25 cellular contexts compared by ENCODE assay signal in genomic region chr16:66041907-66042306, GRCh38.
DNase-seq lines count a peak whose midpoint lies in the region; ATAC-seq, FAIRE-seq and TF ChIP-seq lines count a peak whose summit lies in the region.
"Had no signal": no experiment of that assay in that cellular context is flagged by ENCODE, and none has a peak within 500 bp of the region (broad histone marks: within the 10 kb centered on the region; RNA-seq: fewer than 3 reads in every experiment).

No MANE protein-coding gene starts in this region.

- ATAC-seq in foreskin keratinocyte (peak; percentile 39), GM18511 (IDR thresholded peaks at IDR 0.05; ENCODE audit: unreplicated experiment) (no peak)
- ATAC-seq: A549, HCT116 had no signal

- H3K4me1 ChIP-seq in foreskin keratinocyte, result no peaks in the 10 kb centered on the region
- H3K4me1 ChIP-seq: A549, BE2C had no signal

- DNase-seq in bronchial epithelial cell (ENCODE audit: low read depth) (peak; percentile 91), epithelial cell of esophagus (ENCODE audit: low read depth) (peak; percentile 88), foreskin keratinocyte (peak; percentile 46 to 51), HPDE6-E6E7 (ENCODE audit: extremely low spot score) (no peak), NCI-H2081 treated with DMSO at 0.1 percent for 48 hours (lab: John Stamatoyannopoulos, UW) (no peak)
- DNase-seq: 8988T; ACHN; AML-193; BE2C; CD4-positive, alpha-beta T cell; CD8-positive, alpha-beta memory T cell; DMS 273 treated with DMSO at 0.1 percent for 48 hours; DMS79; EL; GDM1; GM23248; H7 had no signal

- H3K4me3 ChIP-seq in bronchial epithelial cell (ENCODE audit: low read depth, low read length), result no peak overlapping the region
- H3K4me3 ChIP-seq in epithelial cell of esophagus (ENCODE audit: low read length), result no peak overlapping the region
- H3K4me3 ChIP-seq: A549; BLaER1 treated with 17β-estradiol and CSF1 and Interleukin-3, amounts not matched to agents 10 nM and 100 nM; GM23248 had no signal

- no peaks in the 10 kb centered on the region for H3K36me3 ChIP-seq in bronchial epithelial cell (ENCODE audit: control insufficient read depth, insufficient read depth, low read length)
- H3K36me3 ChIP-seq: BE2C; BLaER1 treated with 17β-estradiol and CSF1 and Interleukin-3, amounts not matched to agents 10 nM and 100 nM had no signal

- no peak overlapping the region for H3K27ac ChIP-seq in foreskin keratinocyte
- H3K27ac ChIP-seq: A549; BLaER1 treated with 17β-estradiol and CSF1 and Interleukin-3, amounts not matched to agents 10 nM and 100 nM; GM23248 had no signal

- FAIRE-seq in bronchial epithelial cell (lab: Jason Lieb, UNC), result no peak
- FAIRE-seq: A549, D721Med, GM12891, GM18507, H1 had no signal

- no peaks in the 10 kb centered on the region for H3K27me3 ChIP-seq in bronchial epithelial cell (ENCODE audit: control insufficient read depth, insufficient read depth, low read length)
- H3K27me3 ChIP-seq in foreskin keratinocyte, result peaks cover 10% of the 10 kb centered on the region
- H3K27me3 ChIP-seq: BE2C; BLaER1 treated with 17β-estradiol and CSF1 and Interleukin-3, amounts not matched to agents 10 nM and 100 nM had no signal

- TF ChIP-seq CTCF in bronchial epithelial cell (IDR thresholded peaks at IDR 0.05; ENCODE audit: insufficient read depth, low read length, severe bottlenecking), result no peak
- no peak for TF ChIP-seq CTCF in epithelial cell of esophagus (IDR thresholded peaks at IDR 0.05; ENCODE audit: insufficient read depth, low read depth, low read length, missing control alignments)
- TF ChIP-seq CTCF in foreskin keratinocyte (conservative IDR thresholded peaks at IDR 0.05), result no peak

Comparison
In these comparisons a context has a peak if more than half of its experiments do, and no peak if none do; other contexts are left out.
1. DNase-seq: peak in bronchial epithelial cell (single experiment), epithelial cell of esophagus (single experiment) and foreskin keratinocyte (2 of 2); none in HPDE6-E6E7 (single experiment) and NCI-H2081 treated with DMSO at 0.1 percent for 48 hours (single experiment).